In the genomic region with DNA sequence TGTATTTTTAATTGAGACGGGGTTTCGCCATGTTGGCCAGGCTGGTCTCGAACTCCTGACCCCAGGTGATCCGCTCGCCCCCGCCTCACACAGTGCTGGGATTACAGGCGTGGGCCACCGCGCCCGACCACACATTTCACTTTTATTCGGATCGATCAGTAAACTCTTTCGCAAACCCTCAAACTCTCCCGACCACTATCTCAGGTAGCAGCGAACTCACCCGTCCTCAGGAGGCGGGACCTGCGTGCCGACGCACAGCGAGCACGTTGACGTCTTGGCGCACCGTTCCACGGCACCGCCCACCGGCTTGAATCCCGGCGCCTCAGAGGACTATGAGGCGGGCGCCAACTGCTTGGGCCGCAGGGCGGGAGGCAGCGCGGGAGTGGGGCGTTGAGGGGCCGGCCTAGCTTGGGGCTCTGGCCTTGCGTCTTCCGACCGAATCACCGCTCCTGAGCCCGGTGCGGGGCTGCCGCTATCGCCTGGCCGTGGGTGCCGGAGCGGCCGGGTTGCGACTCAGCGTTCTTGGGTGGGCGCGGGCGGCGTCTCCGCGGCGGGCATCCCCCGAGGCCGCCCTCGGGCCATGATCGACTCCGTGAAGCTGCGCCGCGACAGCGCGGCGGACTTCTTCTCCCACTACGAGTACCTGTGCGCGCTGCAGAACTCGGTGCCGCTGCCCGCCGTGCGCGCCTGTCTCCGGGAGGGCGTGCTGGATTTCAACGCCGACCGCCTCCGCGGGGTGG, we compare ENCODE assay signal across 8 cellular contexts.
A peak's percentile ranks its signal among the peaks of the same experiment; 100 is the strongest.
DNase-seq lines count a peak whose midpoint lies in the region; ATAC-seq and TF ChIP-seq lines count a peak whose summit lies in the region.

A gene with protein sequence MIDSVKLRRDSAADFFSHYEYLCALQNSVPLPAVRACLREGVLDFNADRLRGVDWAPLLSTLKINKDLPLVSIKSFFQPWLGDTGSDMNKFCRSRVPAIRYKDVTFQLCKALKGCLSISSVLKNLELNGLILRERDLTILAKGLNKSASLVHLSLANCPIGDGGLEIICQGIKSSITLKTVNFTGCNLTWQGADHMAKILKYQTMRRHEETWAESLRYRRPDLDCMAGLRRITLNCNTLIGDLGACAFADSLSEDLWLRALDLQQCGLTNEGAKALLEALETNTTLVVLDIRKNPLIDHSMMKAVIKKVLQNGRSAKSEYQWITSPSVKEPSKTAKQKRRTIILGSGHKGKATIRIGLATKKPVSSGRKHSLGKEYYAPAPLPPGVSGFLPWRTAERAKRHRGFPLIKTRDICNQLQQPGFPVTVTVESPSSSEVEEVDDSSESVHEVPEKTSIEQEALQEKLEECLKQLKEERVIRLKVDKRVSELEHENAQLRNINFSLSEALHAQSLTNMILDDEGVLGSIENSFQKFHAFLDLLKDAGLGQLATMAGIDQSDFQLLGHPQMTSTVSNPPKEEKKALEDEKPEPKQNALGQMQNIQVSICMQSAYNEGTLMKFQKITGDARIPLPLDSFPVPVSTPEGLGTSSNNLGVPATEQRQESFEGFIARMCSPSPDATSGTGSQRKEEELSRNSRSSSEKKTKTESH (plus strand): TSS at position 305 of the 740 bp plus-strand sequence. CDS start 276 bp downstream, at position 581.

- no peak for TF ChIP-seq CTCF in AG10803 (conservative IDR thresholded peaks at IDR 0.05; ENCODE audit: low read length)

- ATAC-seq in GM19023 (IDR thresholded peaks at IDR 0.05; ENCODE audit: unreplicated experiment) (peak; percentile 98), HG03196 (IDR thresholded peaks at IDR 0.05; ENCODE audit: unreplicated experiment) (peak; percentile 99)
- peak; percentile 97 to 98 for ATAC-seq in activated CD4-positive, CD25-positive, alpha-beta regulatory T cell treated with anti-CD3 and anti-CD28 coated beads, Interleukin-2, amount 50 U/mL, for 24 hours

- H3K4me3 ChIP-seq in AG10803 (ENCODE audit: low read length), result peak within 1 kb of the TSS; percentile 83

- DNase-seq in AG10803 (ENCODE audit: low read depth) (peak; percentile 91), NCI-H345 treated with DMSO at 0.1 percent for 48 hours (lab: John Stamatoyannopoulos, UW; ENCODE audit: unreplicated experiment) (peak; percentile 79), cerebellar cortex (ENCODE audit: low spot score) (peak; percentile 95), islet precursor cell (peak; percentile 97)
- peak; percentile 86 for DNase-seq in stimulated activated CD4-positive, alpha-beta T cell treated with anti-CD3 and anti-CD28 coated beads, Interleukin-12 subunit alpha, Interleukin-12 subunit beta, amount 100 ng/mL, for 4 hours

Comparison
In these comparisons a context has a peak if more than half of its experiments do, and no peak if none do; other contexts are left out.
1. Peak in every context shown above with its lines: DNase-seq, ATAC-seq and H3K4me3 ChIP-seq.